Comparison of ENCODE assay signal across 14 cellular contexts in genomic region chr1:109499081-109499480, GRCh38. TPM values are rescaled to one million over a fixed set of nuclear protein-coding genes. Genes with fewer than 3 reads are reported as not detected.
DNase-seq lines count a peak whose midpoint lies in the region; ATAC-seq and TF ChIP-seq lines count a peak whose summit lies in the region.
"Had no signal": no experiment of that assay in that cellular context is flagged by ENCODE, and none has a peak within 500 bp of the region (broad histone marks: within the 10 kb centered on the region; RNA-seq: fewer than 3 reads in every experiment).

No MANE protein-coding gene starts in this region.

- peaks cover 68% of the 10 kb centered on the region for H3K4me1 Mint-ChIP-seq in HFFc6 (ENCODE audit: low read depth)
- H3K4me1 Mint-ChIP-seq in Caco-2 (ENCODE audit: low read depth, unreplicated experiment), result no peaks in the 10 kb centered on the region

- H3K27me3 Mint-ChIP-seq in HFFc6 (ENCODE audit: insufficient read depth), result peaks cover 3% of the 10 kb centered on the region; the same call in 1 of the 2 replicates
- no peaks in the 10 kb centered on the region for H3K27me3 Mint-ChIP-seq in Caco-2 (ENCODE audit: insufficient read depth, unreplicated experiment)
- H3K27me3 Mint-ChIP-seq: stimulated activated naive B cell treated with anti-CD40 and anti-IgM and Interleukin-4, amounts not matched to agents 10 μg/mL and 1 μg/mL and 100 μg/mL, for 72 hours had no signal

- peak overlapping the region; percentile 48 to 84 (median 71) for H3K27ac ChIP-seq in esophagus squamous epithelium
- H3K27ac ChIP-seq in spleen, result peak overlapping the region in 5 of 8 donors; percentile 8 to 82 (median 14)

- POLR2A ChIA-PET in Caco-2 (lab: Charles Lee), result no interaction called here

- TF ChIP-seq CTCF in HFFc6 (IDR thresholded peaks at IDR 0.05) (no peak), esophagus squamous epithelium (IDR thresholded peaks at IDR 0.05) (no peak), spleen (IDR thresholded peaks at IDR 0.05 in 8 of 11, conservative IDR thresholded peaks at IDR 0.05 in 3 of 11) (no peak), Caco-2 (IDR thresholded peaks at IDR 0.05; ENCODE audit: insufficient read depth in 1 of 2, low read depth in 1 of 2, low read length in 1 of 2, severe bottlenecking in 1 of 2, unreplicated experiment in 1 of 2) (no peak)

- H3K36me3 Mint-ChIP-seq in HFFc6 (ENCODE audit: low read depth), result no peaks in the 10 kb centered on the region; the same call in 1 of the 2 replicates
- H3K36me3 Mint-ChIP-seq in activated naive CD4-positive, alpha-beta T cell treated with anti-CD3 and anti-CD28 coated beads, Interleukin-2, amount 50 U/mL, for 72 hours, result peaks cover 7 to 14% of the 10 kb centered on the region in 2 donors
- H3K36me3 Mint-ChIP-seq in Caco-2 (ENCODE audit: insufficient read depth, unreplicated experiment), result peaks cover 4% of the 10 kb centered on the region

- H3K9me3 Mint-ChIP-seq in HFFc6 (no peaks in the 10 kb centered on the region), Caco-2 (ENCODE audit: unreplicated experiment) (no peaks in the 10 kb centered on the region)
- no peaks in the 10 kb centered on the region for H3K9me3 Mint-ChIP-seq in activated naive CD4-positive, alpha-beta T cell treated with anti-CD3 and anti-CD28 coated beads, Interleukin-2, amount 50 U/mL, for 72 hours
- H3K9me3 Mint-ChIP-seq: stimulated activated naive B cell treated with anti-CD40 and anti-IgM and Interleukin-4, amounts not matched to agents 10 μg/mL and 1 μg/mL and 100 μg/mL, for 72 hours had no signal

- TF ChIP-seq POLR2A in esophagus squamous epithelium (IDR thresholded peaks at IDR 0.05), result no peak
- TF ChIP-seq POLR2A in spleen (IDR thresholded peaks at IDR 0.05), result no peak

- no peaks in the 10 kb centered on the region for H3K9me3 ChIP-seq in esophagus squamous epithelium
- no peaks in the 10 kb centered on the region for H3K9me3 ChIP-seq in spleen
- no peaks in the 10 kb centered on the region for H3K9me3 ChIP-seq in Caco-2

- H3K27ac Mint-ChIP-seq in HFFc6 (peak overlapping the region; percentile 85), Caco-2 (ENCODE audit: unreplicated experiment) (no peak overlapping the region)
- peak overlapping the region; percentile 67 to 68 for H3K27ac Mint-ChIP-seq in activated naive CD4-positive, alpha-beta T cell treated with anti-CD3 and anti-CD28 coated beads, Interleukin-2, amount 50 U/mL, for 72 hours
- H3K27ac Mint-ChIP-seq: stimulated activated naive B cell treated with anti-CD40 and anti-IgM and Interleukin-4, amounts not matched to agents 10 μg/mL and 1 μg/mL and 100 μg/mL, for 72 hours had no signal

- H3K4me3 Mint-ChIP-seq in HFFc6 (peak overlapping the region; percentile 71), Caco-2 (ENCODE audit: unreplicated experiment) (no peak overlapping the region)
- H3K4me3 Mint-ChIP-seq: stimulated activated naive B cell treated with anti-CD40 and anti-IgM and Interleukin-4, amounts not matched to agents 10 μg/mL and 1 μg/mL and 100 μg/mL, for 72 hours had no signal

- intact Hi-C loops in esophagus squamous epithelium (cut with DNase I) (no loop called here), spleen (cut with DNase I; ENCODE audit: low total_unique reads) (no loop called here), Caco-2 (cut with micrococcal nuclease; ENCODE audit: unreplicated experiment) (no loop called here)

- H3K4me1 ChIP-seq in esophagus squamous epithelium (peaks cover 34 to 80% (median 42%) of the 10 kb centered on the region in 3 donors), spleen (peaks cover 16 to 98% (median 82%) of the 10 kb centered on the region in 6 donors), Caco-2 (no peaks in the 10 kb centered on the region)

- ATAC-seq in activated naive CD4-positive, alpha-beta T cell treated with anti-CD3 and anti-CD28 coated beads, Interleukin-2, amount 50 U/mL, for 72 hours, result no peak

- no peaks in the 10 kb centered on the region for H3K27me3 ChIP-seq in esophagus squamous epithelium
- H3K27me3 ChIP-seq in spleen (replicated peaks in 1 of 7), result no peaks in the 10 kb centered on the region
- H3K27me3 ChIP-seq in Caco-2 (replicated peaks; ENCODE audit: control insufficient read depth, insufficient read depth, low read length), result no peaks in the 10 kb centered on the region

- H3K4me3 ChIP-seq in esophagus squamous epithelium, result no peak overlapping the region
- no peak overlapping the region for H3K4me3 ChIP-seq in spleen
- H3K4me3 ChIP-seq in Caco-2 (ENCODE audit: low read depth, low read length), result no peak overlapping the region

- H3K36me3 ChIP-seq in esophagus squamous epithelium (peaks cover 0 to 52% (median 5%) of the 10 kb centered on the region in 3 donors), spleen (peaks cover 0 to 74% (median 30%) of the 10 kb centered on the region in 6 donors), Caco-2 (ENCODE audit: control insufficient read depth, insufficient read depth, low read length) (no peaks in the 10 kb centered on the region)

- WGBS in esophagus squamous epithelium, 2 donors, result 32 to 68% methylated on average over 6 to 7 of the region's 7 CpGs
- WGBS in spleen, 5 donors, result 86 to 95% (median 90%) methylated on average over 7 of the region's 7 CpGs

- BruUV-seq in Caco-2 (replicated peaks; lab: Mats Ljungman, UMichigan), result no TSS peak

- CTCF ChIA-PET in Caco-2 (lab: Charles Lee), result interaction anchor here (1.0 to 11.6 kb wide), 2 partner anchors 9 to 32 kb away, joined by 3 to 131 read pairs; no protein-coding TSS in a partner anchor

- no peak for DNase-seq in HFFc6
- no peak for DNase-seq in activated naive CD4-positive, alpha-beta T cell treated with anti-CD3 and anti-CD28 coated beads, Interleukin-2, amount 50 U/mL, for 72 hours (ENCODE audit: low spot score in 2 of 2)
- no peak for DNase-seq in esophagus squamous epithelium (lab: John Stamatoyannopoulos, UW)
- no peak for DNase-seq in spleen
- DNase-seq in NK-92 (lab: John Stamatoyannopoulos, UW; ENCODE audit: unreplicated experiment), result no peak
- no peak for DNase-seq in NCI-H2196 treated with DMSO at 0.1 percent for 48 hours (lab: John Stamatoyannopoulos, UW; ENCODE audit: unreplicated experiment)
- DNase-seq in Caco-2, result no peak
- DNase-seq: activated CD4-positive, alpha-beta T cell treated with anti-CD3 and anti-CD28 coated beads, Interleukin-2, amount 50 U/mL, for 4 hours; stimulated activated CD4-positive, alpha-beta T cell treated with anti-CD3 and anti-CD28 coated beads, Interleukin-4, amount 100 ng/mL, for 1 hour; stimulated activated naive B cell treated with anti-CD40 and anti-IgM and Interleukin-4, amounts not matched to agents 10 μg/mL and 1 μg/mL and 100 μg/mL, for 72 hours had no signal

RNA-seq across cellular contexts. Expression of gene CYB561D1, which starts 5.2 kb away (rescaled TPM):
- total RNA-seq in HFFc6 (2021; fragmentation: NEBNext Ultra II Directional; extraction: Animal tissue kit (Norgen Biotek cat#: 25700)), result 10 to 100 TPM in 1 of 6 experiments, 1 to 10 TPM in 5; 7.2 to 10.3 (median 8.1) TPM
- total RNA-seq in activated naive CD4-positive, alpha-beta T cell treated with anti-CD3 and anti-CD28 coated beads, Interleukin-2, amount 50 U/mL, for 72 hours, result 10 to 100 TPM; 11.3 to 14.9 TPM
- total RNA-seq in esophagus squamous epithelium (10 to 100 TPM in 1 of 4 donors, 1 to 10 TPM in 3; 3.1 to 12.7 (median 7.3) TPM), spleen (10 to 100 TPM in 6 of 7 donors, 1 to 10 TPM in 1; 8.6 to 17.6 (median 13.7) TPM), Caco-2 (2022) (6.6 and 7.3 TPM in 2 replicates)
- polyA plus RNA-seq in spleen, result 1 to 10 TPM; 4.5 to 8.0 (median 6.0) TPM

RNA-seq across cellular contexts. Expression of gene AMIGO1, which starts 10.4 kb away (rescaled TPM):
- total RNA-seq in HFFc6 (2021; fragmentation: NEBNext Ultra II Directional; extraction: Animal tissue kit (Norgen Biotek cat#: 25700)), result 1 to 10 TPM; 3.0 to 8.3 (median 4.3) TPM
- total RNA-seq in activated naive CD4-positive, alpha-beta T cell treated with anti-CD3 and anti-CD28 coated beads, Interleukin-2, amount 50 U/mL, for 72 hours, result 1 to 10 TPM in 1 of 2 donors, under 1 TPM in 1; 0.97 to 1.3 TPM
- total RNA-seq in esophagus squamous epithelium (1 to 10 TPM in 2 of 4 donors, under 1 TPM in 2; 0.45 to 2.7 (median 1.8) TPM), spleen (1 to 10 TPM; 3.7 to 8.5 (median 6.0) TPM), Caco-2 (2022) (1.1 and 1.5 TPM in 2 replicates)
- under 1 TPM; 0.57 to 0.99 (median 0.67) TPM for polyA plus RNA-seq in spleen

RNA-seq across cellular contexts. Expression of gene ATXN7L2, which starts 15.4 kb away (rescaled TPM):
- total RNA-seq in HFFc6 (2021; fragmentation: NEBNext Ultra II Directional; extraction: Animal tissue kit (Norgen Biotek cat#: 25700)), result 1 to 10 TPM; 5.6 to 7.3 (median 6.4) TPM
- 10 to 100 TPM; 11.5 to 21.9 TPM for total RNA-seq in activated naive CD4-positive, alpha-beta T cell treated with anti-CD3 and anti-CD28 coated beads, Interleukin-2, amount 50 U/mL, for 72 hours
- 1 to 10 TPM; 2.1 to 5.9 (median 3.8) TPM for total RNA-seq in esophagus squamous epithelium
- 10 to 100 TPM in 2 of 7 donors, 1 to 10 TPM in 5; 7.9 to 11.9 (median 8.7) TPM for total RNA-seq in spleen
- 10 to 100 TPM in 2 of 3 donors, 1 to 10 TPM in 1; 7.1 to 16.8 (median 12.2) TPM for polyA plus RNA-seq in spleen
- total RNA-seq in Caco-2 (2022), result 3.9 and 4.0 TPM in 2 replicates

RNA-seq across cellular contexts. Expression of gene SYPL2, which starts 32.7 kb away (rescaled TPM):
- 10 to 100 TPM; 16.0 to 34.1 (median 18.5) TPM for total RNA-seq in HFFc6 (2021; fragmentation: NEBNext Ultra II Directional; extraction: Animal tissue kit (Norgen Biotek cat#: 25700))
- under 1 TPM in 1 of 2 donors, not detected in 1; 0.09 TPM for total RNA-seq in activated naive CD4-positive, alpha-beta T cell treated with anti-CD3 and anti-CD28 coated beads, Interleukin-2, amount 50 U/mL, for 72 hours
- total RNA-seq in esophagus squamous epithelium, result under 1 TPM in 3 of 4 donors, not detected in 1; 0.15 to 0.79 (median 0.19) TPM
- 1 to 10 TPM in 5 of 7 donors, under 1 TPM in 2; 0.46 to 2.5 (median 1.3) TPM for total RNA-seq in spleen
- under 1 TPM; 0.26 to 0.51 (median 0.41) TPM for polyA plus RNA-seq in spleen
- total RNA-seq in Caco-2 (2022), result 0.32 and 0.45 TPM in 2 replicates
- total RNA-seq: frontal cortex, pulmonary artery endothelial cell had no signal

RNA-seq across cellular contexts. Expression of gene GPR61, which starts 40.6 kb away (rescaled TPM):
- under 1 TPM in 1 of 6 experiments, not detected in 5; 0.12 TPM for total RNA-seq in HFFc6 (2021; fragmentation: NEBNext Ultra II Directional; extraction: Animal tissue kit (Norgen Biotek cat#: 25700))
- under 1 TPM in 1 of 2 donors, not detected in 1; 0.57 TPM for total RNA-seq in activated naive CD4-positive, alpha-beta T cell treated with anti-CD3 and anti-CD28 coated beads, Interleukin-2, amount 50 U/mL, for 72 hours
- not detected for total RNA-seq in esophagus squamous epithelium
- total RNA-seq in spleen, result not detected
- polyA plus RNA-seq in spleen, result not detected
- not detected in 2 replicates for total RNA-seq in Caco-2 (2022)
- total RNA-seq: M059J had no signal
- polyA plus RNA-seq: adipose tissue had no signal
